In the genomic region with DNA sequence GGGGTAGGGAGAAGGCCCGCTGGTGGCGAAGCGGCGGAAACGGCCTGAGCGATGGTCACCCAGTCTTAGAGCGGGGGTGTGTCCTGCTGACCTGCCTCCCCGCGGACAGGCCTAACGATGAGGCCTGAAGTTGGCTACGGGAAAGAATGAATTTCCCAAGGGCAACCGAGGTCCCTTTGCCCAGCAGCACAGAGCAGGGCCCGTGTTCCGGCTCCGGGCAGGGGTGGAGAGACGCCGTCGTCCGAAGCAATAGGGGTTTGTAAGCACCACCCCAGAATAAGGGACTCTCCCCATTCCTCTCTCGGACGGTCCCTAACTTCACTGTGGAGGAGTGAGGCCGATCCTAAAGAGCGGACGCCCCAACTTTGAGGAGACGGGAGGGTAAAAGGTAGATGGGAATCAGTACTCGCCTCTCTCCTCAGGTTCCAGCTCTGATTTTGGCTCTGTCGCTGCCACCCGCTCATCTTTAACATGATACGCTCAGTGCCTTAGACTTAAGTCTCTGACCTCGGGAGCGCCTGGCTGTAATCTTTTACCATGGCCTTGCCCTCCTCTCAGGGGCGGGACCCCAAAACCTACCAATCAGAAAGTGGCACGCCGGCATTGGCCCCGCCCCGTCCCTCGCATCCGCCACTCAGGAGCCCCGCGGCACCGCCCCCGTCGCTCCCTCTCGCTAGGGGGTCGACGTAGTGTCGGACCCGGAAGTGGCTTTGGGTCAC, we compare ENCODE assay signal across 1 cellular context.
TF ChIP-seq lines count a peak whose summit lies in the region.

A gene with protein sequence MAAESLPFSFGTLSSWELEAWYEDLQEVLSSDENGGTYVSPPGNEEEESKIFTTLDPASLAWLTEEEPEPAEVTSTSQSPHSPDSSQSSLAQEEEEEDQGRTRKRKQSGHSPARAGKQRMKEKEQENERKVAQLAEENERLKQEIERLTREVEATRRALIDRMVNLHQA (minus strand): TSS at position 507 of the 719 bp plus-strand sequence. CDS start 3,108 bp downstream, outside the sequence.

TF ChIP-seq in K562, 482 proteins besides CTCF, POLR2A, EP300 and RAD21 (continued from another document and continues in another):
- peak; percentile 64; the same call in 1 of the 2 replicates for TF ChIP-seq RREB1 (CRISPR knock-in tag; IDR thresholded peaks at IDR 0.05)
- 0 out of 2 replicates have a peak, but pooled peaks have one; percentile 44 for TF ChIP-seq NR4A1 (CRISPR knock-in tag; IDR thresholded peaks at IDR 0.05)
- TF ChIP-seq NR4A1 (tag; IDR thresholded peaks at IDR 0.05) = no peak; the same call in 1 of the 2 replicates
- peak; percentile 99 for TF ChIP-seq TBP (optimal IDR thresholded peaks at IDR 0.05; ENCODE audit: low read depth, low read length)
- TF ChIP-seq, protein P1, sequence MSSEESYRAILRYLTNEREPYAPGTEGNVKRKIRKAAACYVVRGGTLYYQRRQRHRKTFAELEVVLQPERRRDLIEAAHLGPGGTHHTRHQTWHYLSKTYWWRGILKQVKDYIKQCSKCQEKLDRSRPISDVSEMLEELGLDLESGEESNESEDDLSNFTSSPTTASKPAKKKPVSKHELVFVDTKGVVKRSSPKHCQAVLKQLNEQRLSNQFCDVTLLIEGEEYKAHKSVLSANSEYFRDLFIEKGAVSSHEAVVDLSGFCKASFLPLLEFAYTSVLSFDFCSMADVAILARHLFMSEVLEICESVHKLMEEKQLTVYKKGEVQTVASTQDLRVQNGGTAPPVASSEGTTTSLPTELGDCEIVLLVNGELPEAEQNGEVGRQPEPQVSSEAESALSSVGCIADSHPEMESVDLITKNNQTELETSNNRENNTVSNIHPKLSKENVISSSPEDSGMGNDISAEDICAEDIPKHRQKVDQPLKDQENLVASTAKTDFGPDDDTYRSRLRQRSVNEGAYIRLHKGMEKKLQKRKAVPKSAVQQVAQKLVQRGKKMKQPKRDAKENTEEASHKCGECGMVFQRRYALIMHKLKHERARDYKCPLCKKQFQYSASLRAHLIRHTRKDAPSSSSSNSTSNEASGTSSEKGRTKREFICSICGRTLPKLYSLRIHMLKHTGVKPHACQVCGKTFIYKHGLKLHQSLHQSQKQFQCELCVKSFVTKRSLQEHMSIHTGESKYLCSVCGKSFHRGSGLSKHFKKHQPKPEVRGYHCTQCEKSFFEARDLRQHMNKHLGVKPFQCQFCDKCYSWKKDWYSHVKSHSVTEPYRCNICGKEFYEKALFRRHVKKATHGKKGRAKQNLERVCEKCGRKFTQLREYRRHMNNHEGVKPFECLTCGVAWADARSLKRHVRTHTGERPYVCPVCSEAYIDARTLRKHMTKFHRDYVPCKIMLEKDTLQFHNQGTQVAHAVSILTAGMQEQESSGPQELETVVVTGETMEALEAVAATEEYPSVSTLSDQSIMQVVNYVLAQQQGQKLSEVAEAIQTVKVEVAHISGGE (CRISPR knock-in tag; IDR thresholded peaks at IDR 0.05) = 0 out of 6 replicates have a peak, but pooled peaks of 1 of the 3 experiments have one; percentile 8
- no peak for TF ChIP-seq ZNF408 (CRISPR knock-in tag; IDR thresholded peaks at IDR 0.05; ENCODE audit: low read depth)
- no peak for TF ChIP-seq MCM2 (IDR thresholded peaks at IDR 0.05; ENCODE audit: low read depth)
- TF ChIP-seq PHTF2 (CRISPR knock-in tag; IDR thresholded peaks at IDR 0.05) = peak; percentile 86; the same call in 1 of the 2 replicates
- no peak for TF ChIP-seq ZHX1 (conservative IDR thresholded peaks at IDR 0.05; ENCODE audit: low read length)
- no peak for TF ChIP-seq NUFIP1 (IDR thresholded peaks at IDR 0.05; ENCODE audit: partially characterized antibody)
- TF ChIP-seq JUNB (CRISPR knock-in tag; conservative IDR thresholded peaks at IDR 0.05) = no peak
- TF ChIP-seq NRF1 (conservative IDR thresholded peaks at IDR 0.05 in 1 of 2, IDR thresholded peaks at IDR 0.05 in 1 of 2) = no peak
- TF ChIP-seq SRSF1 (IDR thresholded peaks at IDR 0.05; ENCODE audit: low read depth, low read length) = no peak
- TF ChIP-seq, protein P2, sequence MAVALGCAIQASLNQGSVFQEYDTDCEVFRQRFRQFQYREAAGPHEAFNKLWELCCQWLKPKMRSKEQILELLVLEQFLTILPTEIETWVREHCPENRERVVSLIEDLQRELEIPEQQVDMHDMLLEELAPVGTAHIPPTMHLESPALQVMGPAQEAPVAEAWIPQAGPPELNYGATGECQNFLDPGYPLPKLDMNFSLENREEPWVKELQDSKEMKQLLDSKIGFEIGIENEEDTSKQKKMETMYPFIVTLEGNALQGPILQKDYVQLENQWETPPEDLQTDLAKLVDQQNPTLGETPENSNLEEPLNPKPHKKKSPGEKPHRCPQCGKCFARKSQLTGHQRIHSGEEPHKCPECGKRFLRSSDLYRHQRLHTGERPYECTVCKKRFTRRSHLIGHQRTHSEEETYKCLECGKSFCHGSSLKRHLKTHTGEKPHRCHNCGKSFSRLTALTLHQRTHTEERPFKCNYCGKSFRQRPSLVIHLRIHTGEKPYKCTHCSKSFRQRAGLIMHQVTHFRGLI (CRISPR knock-in tag; IDR thresholded peaks at IDR 0.05) = no peak
- no peak; the same call in 1 of the 2 replicates for TF ChIP-seq GABPB2 (CRISPR knock-in tag; conservative IDR thresholded peaks at IDR 0.05)
- TF ChIP-seq DPF2 (IDR thresholded peaks at IDR 0.05) = 0 out of 2 replicates have a peak, but pooled peaks have one; percentile 37
- peak; percentile 11; the same call in 1 of the 2 replicates for TF ChIP-seq ZNF766 (CRISPR knock-in tag; conservative IDR thresholded peaks at IDR 0.05)
- no peak for TF ChIP-seq FOXM1 (IDR thresholded peaks at IDR 0.05; ENCODE audit: low read depth)
- peak; percentile 78; the same call in 1 of the 2 replicates for TF ChIP-seq FOXM1 (CRISPR knock-in tag; IDR thresholded peaks at IDR 0.05; ENCODE audit: low read depth)
- TF ChIP-seq SP1 (CRISPR knock-in tag; IDR thresholded peaks at IDR 0.05) = peak; percentile 88; the same call in 1 of the 2 replicates
- peak; percentile 85 for TF ChIP-seq USF1 (CRISPR knock-in tag; IDR thresholded peaks at IDR 0.05)
- no peak for TF ChIP-seq ZFP36 (IDR thresholded peaks at IDR 0.05; ENCODE audit: low read depth, low read length, partially characterized antibody)
- TF ChIP-seq, protein P3, sequence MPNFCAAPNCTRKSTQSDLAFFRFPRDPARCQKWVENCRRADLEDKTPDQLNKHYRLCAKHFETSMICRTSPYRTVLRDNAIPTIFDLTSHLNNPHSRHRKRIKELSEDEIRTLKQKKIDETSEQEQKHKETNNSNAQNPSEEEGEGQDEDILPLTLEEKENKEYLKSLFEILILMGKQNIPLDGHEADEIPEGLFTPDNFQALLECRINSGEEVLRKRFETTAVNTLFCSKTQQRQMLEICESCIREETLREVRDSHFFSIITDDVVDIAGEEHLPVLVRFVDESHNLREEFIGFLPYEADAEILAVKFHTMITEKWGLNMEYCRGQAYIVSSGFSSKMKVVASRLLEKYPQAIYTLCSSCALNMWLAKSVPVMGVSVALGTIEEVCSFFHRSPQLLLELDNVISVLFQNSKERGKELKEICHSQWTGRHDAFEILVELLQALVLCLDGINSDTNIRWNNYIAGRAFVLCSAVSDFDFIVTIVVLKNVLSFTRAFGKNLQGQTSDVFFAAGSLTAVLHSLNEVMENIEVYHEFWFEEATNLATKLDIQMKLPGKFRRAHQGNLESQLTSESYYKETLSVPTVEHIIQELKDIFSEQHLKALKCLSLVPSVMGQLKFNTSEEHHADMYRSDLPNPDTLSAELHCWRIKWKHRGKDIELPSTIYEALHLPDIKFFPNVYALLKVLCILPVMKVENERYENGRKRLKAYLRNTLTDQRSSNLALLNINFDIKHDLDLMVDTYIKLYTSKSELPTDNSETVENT (CRISPR knock-in tag; IDR thresholded peaks at IDR 0.05) = peak; percentile 85
- TF ChIP-seq HOMEZ (CRISPR knock-in tag; IDR thresholded peaks at IDR 0.05) = no peak
- TF ChIP-seq RBM22 (IDR thresholded peaks at IDR 0.05; ENCODE audit: low read depth, low read length, poor library complexity, severe bottlenecking) = peak; percentile 99
- TF ChIP-seq ZFX (CRISPR knock-in tag; IDR thresholded peaks at IDR 0.05) = peak; percentile 85
- TF ChIP-seq ZNF165 (CRISPR knock-in tag; IDR thresholded peaks at IDR 0.05; ENCODE audit: borderline replicate concordance) = no peak
- TF ChIP-seq NFIX (CRISPR knock-in tag; IDR thresholded peaks at IDR 0.05; ENCODE audit: low read depth) = no peak
- TF ChIP-seq, protein P4, sequence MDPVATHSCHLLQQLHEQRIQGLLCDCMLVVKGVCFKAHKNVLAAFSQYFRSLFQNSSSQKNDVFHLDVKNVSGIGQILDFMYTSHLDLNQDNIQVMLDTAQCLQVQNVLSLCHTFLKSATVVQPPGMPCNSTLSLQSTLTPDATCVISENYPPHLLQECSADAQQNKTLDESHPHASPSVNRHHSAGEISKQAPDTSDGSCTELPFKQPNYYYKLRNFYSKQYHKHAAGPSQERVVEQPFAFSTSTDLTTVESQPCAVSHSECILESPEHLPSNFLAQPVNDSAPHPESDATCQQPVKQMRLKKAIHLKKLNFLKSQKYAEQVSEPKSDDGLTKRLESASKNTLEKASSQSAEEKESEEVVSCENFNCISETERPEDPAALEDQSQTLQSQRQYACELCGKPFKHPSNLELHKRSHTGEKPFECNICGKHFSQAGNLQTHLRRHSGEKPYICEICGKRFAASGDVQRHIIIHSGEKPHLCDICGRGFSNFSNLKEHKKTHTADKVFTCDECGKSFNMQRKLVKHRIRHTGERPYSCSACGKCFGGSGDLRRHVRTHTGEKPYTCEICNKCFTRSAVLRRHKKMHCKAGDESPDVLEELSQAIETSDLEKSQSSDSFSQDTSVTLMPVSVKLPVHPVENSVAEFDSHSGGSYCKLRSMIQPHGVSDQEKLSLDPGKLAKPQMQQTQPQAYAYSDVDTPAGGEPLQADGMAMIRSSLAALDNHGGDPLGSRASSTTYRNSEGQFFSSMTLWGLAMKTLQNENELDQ (CRISPR knock-in tag; IDR thresholded peaks at IDR 0.05; ENCODE audit: borderline replicate concordance) = no peak
- peak; percentile 19; the same call in 1 of the 2 replicates for TF ChIP-seq CTBP1 (IDR thresholded peaks at IDR 0.05; ENCODE audit: borderline replicate concordance)
- no peak for TF ChIP-seq XRCC5 (IDR thresholded peaks at IDR 0.05; ENCODE audit: low read depth, low read length)
